ENCODE assay signal across 8 cellular contexts in genomic region chr16:81737885-81738536, GRCh38. TPM values are rescaled to one million over a fixed set of nuclear protein-coding genes. Genes with fewer than 3 reads are reported as not detected.
DNase-seq lines count a peak whose midpoint lies in the region; ATAC-seq, FAIRE-seq and TF ChIP-seq lines count a peak whose summit lies in the region.

No MANE protein-coding gene starts in this region.

- POLR2A ChIA-PET in H1 (lab: Charles Lee; ENCODE audit: partially characterized antibody) = no interaction called here

- no peak overlapping the region for H3K56ac ChIP-seq in H1 (replicated peaks; ENCODE audit: insufficient read length, low read depth, low read length)

- no peak overlapping the region for H4K8ac ChIP-seq in H1 (ENCODE audit: extremely low read depth, insufficient read depth, low read length)

- H2BK12ac ChIP-seq in H1 (ENCODE audit: low read depth, low read length) = no peak overlapping the region

- H2BK15ac ChIP-seq in H1 (ENCODE audit: low read length) = no peak overlapping the region

- H3K36me3 Mint-ChIP-seq in CD4-positive, CD25-positive, alpha-beta regulatory T cell = no peaks in the 10 kb centered on the region

- no peak overlapping the region for H4K5ac ChIP-seq in H1 (ENCODE audit: insufficient read length, low read depth, low read length)

- peak overlapping the region in 3 of 4 donors; percentile 16 to 83 (median 78) for H3K4me3 Mint-ChIP-seq in CD4-positive, CD25-positive, alpha-beta regulatory T cell

- peak overlapping the region; percentile 58 for H3K4me3 ChIP-seq in CD4-positive, CD25-positive, alpha-beta regulatory T cell (ENCODE audit: low read depth, low read length)
- H3K4me3 ChIP-seq in H1 (ENCODE audit: extremely low read depth in 1 of 4, insufficient read depth in 2 of 4, low read depth in 3 of 4, low read length in 4 of 4) (0 out of 8 replicates have a peak overlapping the region, but pooled peaks of 1 of the 4 experiments have one; percentile 30), mucosa of descending colon (no peak overlapping the region)

- no peaks in the 10 kb centered on the region for H3K79me2 ChIP-seq in H1 (ENCODE audit: control insufficient read depth in 1 of 2, insufficient read depth in 2 of 2, low read length in 2 of 2)

- peak; percentile 91 to 92 for ATAC-seq in CD4-positive, CD25-positive, alpha-beta regulatory T cell (ENCODE audit: low read depth in 2 of 2)
- ATAC-seq in GM19455 (IDR thresholded peaks at IDR 0.05; ENCODE audit: unreplicated experiment) (peak; percentile 57), mucosa of descending colon (peak; percentile 95)

- no peak overlapping the region for H2BK5ac ChIP-seq in H1 (ENCODE audit: low read depth, low read length)

- H2BK120ac ChIP-seq in H1 (replicated peaks; ENCODE audit: low read depth, low read length) = no peak overlapping the region

- FAIRE-seq in H1 (lab: Jason Lieb, UNC) = peak; percentile 62

- peak overlapping the region; percentile 57; the same call in 1 of the 2 replicates for H2AFZ ChIP-seq in H1 (ENCODE audit: low read length)

- H3K23me2 ChIP-seq in H1 (ENCODE audit: low read depth, low read length) = peaks cover 5% of the 10 kb centered on the region; the same call in 1 of the 2 replicates

- no peak overlapping the region for H2AK5ac ChIP-seq in H1 (ENCODE audit: low read depth, low read length)

- H3K36me3 ChIP-seq in CD4-positive, CD25-positive, alpha-beta regulatory T cell (ENCODE audit: control insufficient read depth, insufficient read depth, low read length) = no peaks in the 10 kb centered on the region
- H3K36me3 ChIP-seq in H1 (ENCODE audit: control insufficient read depth in 2 of 4, insufficient read depth in 4 of 4, low read length in 3 of 4) = no peaks in the 10 kb centered on the region
- no peaks in the 10 kb centered on the region for H3K36me3 ChIP-seq in mucosa of descending colon (ENCODE audit: low read depth)

- H3K4me1 Mint-ChIP-seq in CD4-positive, CD25-positive, alpha-beta regulatory T cell = peaks cover 0 to 10% (median 5%) of the 10 kb centered on the region in 4 donors

- no peak overlapping the region for H2BK20ac ChIP-seq in H1 (ENCODE audit: low read length)

- no peaks in the 10 kb centered on the region for H3K27me3 ChIP-seq in CD4-positive, CD25-positive, alpha-beta regulatory T cell (ENCODE audit: control insufficient read depth, insufficient read depth, low read length)
- no peaks in the 10 kb centered on the region for H3K27me3 ChIP-seq in H1 (replicated peaks in 1 of 4; ENCODE audit: control insufficient read depth in 3 of 4, extremely low read depth in 1 of 4, insufficient read depth in 3 of 4, low read length in 3 of 4)

- no peak overlapping the region for H3K9ac ChIP-seq in H1 (replicated peaks in 1 of 4; ENCODE audit: extremely low read depth in 1 of 4, low read depth in 3 of 4, low read length in 3 of 4)

- H3K14ac ChIP-seq in H1 (ENCODE audit: insufficient read length) = no peak overlapping the region

- peaks cover 4% of the 10 kb centered on the region for H3K27me3 Mint-ChIP-seq in CD4-positive, CD25-positive, alpha-beta regulatory T cell

- no peak for TF ChIP-seq POLR2A in H1 (IDR thresholded peaks at IDR 0.05; ENCODE audit: control extremely low read depth in 1 of 2, low read depth in 2 of 2, low read length in 2 of 2)

- intact Hi-C loops in mucosa of descending colon (cut with DNase I, micrococcal nuclease) = loop anchor here in 1 of 2 donors (5.0 kb wide), 1 partner anchor 536 kb away; no protein-coding TSS in a partner anchor

- peaks cover 7% of the 10 kb centered on the region for H3K4me1 ChIP-seq in CD4-positive, CD25-positive, alpha-beta regulatory T cell (ENCODE audit: control insufficient read depth, insufficient read depth, low read length, poor library complexity, severe bottlenecking)
- H3K4me1 ChIP-seq in H1 (replicated peaks in 1 of 4; ENCODE audit: control insufficient read depth in 3 of 4, insufficient read depth in 4 of 4, low read length in 3 of 4) (peaks cover 0 to 2% (median 0%) of the 10 kb centered on the region in 4 experiments; a peak in 3 of 7 replicates), mucosa of descending colon (ENCODE audit: low read depth) (peaks cover 5% of the 10 kb centered on the region)

- no peak overlapping the region for H3K23ac ChIP-seq in H1 (ENCODE audit: insufficient read length)

- H3K18ac ChIP-seq in H1 (ENCODE audit: extremely low read depth, low read length) = no peak overlapping the region

- H3K27ac ChIP-seq in CD4-positive, CD25-positive, alpha-beta regulatory T cell (ENCODE audit: insufficient read depth, low read length, poor library complexity, severe bottlenecking) = no peak overlapping the region
- no peak overlapping the region for H3K27ac ChIP-seq in H1 (ENCODE audit: low read depth, low read length)

- no peak overlapping the region for H4K91ac ChIP-seq in H1 (replicated peaks; ENCODE audit: insufficient read length, low read length)

- peak overlapping the region; percentile 30 to 52 (median 36) for H3K27ac Mint-ChIP-seq in CD4-positive, CD25-positive, alpha-beta regulatory T cell

- TF ChIP-seq RAD21 in H1 (IDR thresholded peaks at IDR 0.05 in 1 of 2, conservative IDR thresholded peaks at IDR 0.05 in 1 of 2; ENCODE audit: low read depth in 2 of 2, low read length in 2 of 2) = peak; percentile 96 to 98

- H3K4ac ChIP-seq in H1 (replicated peaks; ENCODE audit: insufficient read length, low read depth, low read length) = no peak overlapping the region

- WGBS in H1 (ENCODE audit: extremely low coverage in 1 of 2, insufficient coverage in 1 of 2, insufficient read length in 1 of 2, insufficient replicate concordance in 2 of 2, low coverage in 1 of 2, low lambda C conversion rate in 2 of 2, missing lambda C conversion rate in 1 of 2), 2 experiments = 42% methylated on average over 20 of the region's 22 CpGs; no CpG with 5 or more reads in 1 of the 2 experiments

- peak; percentile 88 to 95 (median 89) for TF ChIP-seq CTCF in H1 (IDR thresholded peaks at IDR 0.05; ENCODE audit: control extremely low read depth in 1 of 3, insufficient read depth in 1 of 3, low read depth in 1 of 3, low read length in 3 of 3)
- TF ChIP-seq CTCF in mucosa of descending colon (IDR thresholded peaks at IDR 0.05) = peak; percentile 56

- TF ChIP-seq EP300 in H1 (IDR thresholded peaks at IDR 0.05; ENCODE audit: borderline replicate concordance in 1 of 2, low read depth in 2 of 2, low read length in 2 of 2) = peak in 1 of 2 experiments; percentile 71; a peak in 1 of 3 replicates

- peak; percentile 72 to 87 (median 81) for DNase-seq in CD4-positive, CD25-positive, alpha-beta regulatory T cell
- DNase-seq in HK-2 (ENCODE audit: unreplicated experiment) (peak; percentile 82), NK-92 (lab: John Stamatoyannopoulos, UW; ENCODE audit: unreplicated experiment) (peak; percentile 9), H1 (ENCODE audit: low read depth in 1 of 2, low spot score in 2 of 2) (peak; percentile 73 to 92), mucosa of descending colon (peak; percentile 80 to 94 (median 87))
- DNase-seq in activated CD8-positive, alpha-beta memory T cell treated with anti-CD3 and anti-CD28 coated beads for 24 hours = peak; percentile 93
- peak; percentile 71 to 78 for DNase-seq in stimulated activated CD8-positive, alpha-beta memory T cell treated with anti-CD3 and anti-CD28 coated beads, Interleukin-2, amount 100 ng/mL, for 1 hour (ENCODE audit: low read depth in 2 of 2)

- H3K4me2 ChIP-seq in H1 (ENCODE audit: insufficient read depth in 1 of 2, low read depth in 2 of 2, low read length in 2 of 2) = peak overlapping the region in 1 of 2 experiments; percentile 33; a peak in 1 of 4 replicates

- peaks cover 0 to 3% of the 10 kb centered on the region in 2 experiments for H4K20me1 ChIP-seq in H1 (replicated peaks in 1 of 2; ENCODE audit: control insufficient read depth in 1 of 2, insufficient read depth in 2 of 2, low read length in 2 of 2)

- no peaks in the 10 kb centered on the region for H3K9me3 ChIP-seq in CD4-positive, CD25-positive, alpha-beta regulatory T cell (ENCODE audit: control insufficient read depth in 2 of 2, low read length in 2 of 2)
- H3K9me3 ChIP-seq in H1 (ENCODE audit: insufficient read depth in 2 of 2, low read depth in 1 of 2, low read length in 1 of 2) (no peaks in the 10 kb centered on the region), mucosa of descending colon (no peaks in the 10 kb centered on the region)

- H3K79me1 ChIP-seq in H1 (ENCODE audit: low read depth, low read length) = no peaks in the 10 kb centered on the region

- H3K9me3 Mint-ChIP-seq in CD4-positive, CD25-positive, alpha-beta regulatory T cell = no peaks in the 10 kb centered on the region

- CTCF ChIA-PET in H1 (lab: Charles Lee; ENCODE audit: partially characterized antibody) = interaction anchor here (0.6 to 4.5 kb wide), 27 partner anchors 8 to 477 kb away, joined by 3 to 29 read pairs (median 4); no protein-coding TSS in a partner anchor

TF ChIP-seq in H1, 55 proteins besides CTCF, POLR2A, EP300 and RAD21 (continues in another document):
- TF ChIP-seq PHF8 (conservative IDR thresholded peaks at IDR 0.05; ENCODE audit: low read depth, low read length) = no peak
- 0 out of 2 replicates have a peak, but pooled peaks have one; percentile 45 for TF ChIP-seq TCF12 (IDR thresholded peaks at IDR 0.05; ENCODE audit: low read depth, low read length)
- TF ChIP-seq MAFK (IDR thresholded peaks at IDR 0.05; ENCODE audit: low read depth, low read length) = peak; percentile 36; the same call in 1 of the 2 replicates
- peak; percentile 23; the same call in 1 of the 2 replicates for TF ChIP-seq GABPA (IDR thresholded peaks at IDR 0.05; ENCODE audit: borderline replicate concordance, insufficient read depth, low read length)
- peak; percentile 52; the same call in 1 of the 2 replicates for TF ChIP-seq JUND (IDR thresholded peaks at IDR 0.05; ENCODE audit: low read length)
- peak; percentile 21 for TF ChIP-seq NANOG (IDR thresholded peaks at IDR 0.05; ENCODE audit: insufficient read depth, low read depth, low read length, poor library complexity, severe bottlenecking)
- no peak for TF ChIP-seq POLR2AphosphoS5 (IDR thresholded peaks at IDR 0.05; ENCODE audit: low read depth, low read length)
- no peak for TF ChIP-seq SRF (IDR thresholded peaks at IDR 0.05; ENCODE audit: low read depth, low read length)
- TF ChIP-seq ASH2L (IDR thresholded peaks at IDR 0.05; ENCODE audit: low read length) = no peak

RNA-seq across cellular contexts. Expression of gene PLCG2, which starts 41.1 kb away (rescaled TPM):
- 3.8 TPM for total RNA-seq in CD4-positive, CD25-positive, alpha-beta regulatory T cell
- 1 to 10 TPM in 2 of 4 donors, under 1 TPM in 1, not detected in 1; 0.59 to 1.5 (median 1.1) TPM for polyA plus RNA-seq in CD4-positive, CD25-positive, alpha-beta regulatory T cell
- total RNA-seq in H1 (2021; fragmentation: NEBNext Ultra II Directional; extraction: Animal tissue kit (Norgen Biotek cat#: 25700)) = 5.6 and 6.9 TPM in 2 replicates
- polyA plus RNA-seq in H1 (2011; rRNA removed) = 6.1 and 7.5 TPM in 2 replicates
- polyA plus RNA-seq in H1 (2011; cell fraction: cytosol; rRNA removed) = 8.9 TPM
- 20.7 TPM for polyA plus RNA-seq in H1 (2011; cell fraction: nucleus; rRNA removed)
- 4.6 to 7.2 TPM (median 5.9 TPM) in 4 replicates for polyA plus RNA-seq in H1 (2012, experiment 1 of 2)
- 0.89 TPM for polyA plus RNA-seq in H1 (2012, experiment 2 of 2)
- 2.1 TPM for polyA plus RNA-seq in H1 (2013, experiment 1 of 2)
- 1.8 TPM for polyA plus RNA-seq in H1 (2013, experiment 2 of 2)
- polyA minus RNA-seq in H1 (2011; rRNA and poly(A)+ RNA removed) = 19.9 and 20.7 TPM in 2 replicates
- 9.5 TPM for polyA minus RNA-seq in H1 (2011; cell fraction: cytosol; rRNA and poly(A)+ RNA removed)
- 28.3 TPM for polyA minus RNA-seq in H1 (2011; cell fraction: nucleus; rRNA and poly(A)+ RNA removed)
- 10 to 100 TPM; 14.7 to 19.5 (median 15.0) TPM for total RNA-seq in mucosa of descending colon

Comparison
In these comparisons a context has a peak if more than half of its experiments do, and no peak if none do; other contexts are left out.
1. DNase-seq: peak in every context shown above with its lines; median percentile 93 in activated CD8-positive, alpha-beta memory T cell treated with anti-CD3 and anti-CD28 coated beads for 24 hours; 87 in mucosa of descending colon; 82 in H1; 82 in HK-2; 81 in CD4-positive, CD25-positive, alpha-beta regulatory T cell; 74 in stimulated activated CD8-positive, alpha-beta memory T cell treated with anti-CD3 and anti-CD28 coated beads, Interleukin-2, amount 100 ng/mL, for 1 hour; 9 in NK-92.